1 cellular context compared by ENCODE assay signal in genomic region chr9:93095205-93096130, GRCh38.
A peak's percentile ranks its signal among the peaks of the same experiment; 100 is the strongest.
TF ChIP-seq lines count a peak whose summit lies in the region.

No MANE protein-coding gene starts in this region.

TF ChIP-seq in H1, 55 proteins besides CTCF, POLR2A, EP300 and RAD21:
- 0 out of 2 replicates have a peak, but pooled peaks have one; percentile 25 for TF ChIP-seq TAF1 (IDR thresholded peaks at IDR 0.05; ENCODE audit: low read depth, low read length)
- TF ChIP-seq TCF12 (IDR thresholded peaks at IDR 0.05; ENCODE audit: low read depth, low read length): no peak
- no peak for TF ChIP-seq JUND (IDR thresholded peaks at IDR 0.05; ENCODE audit: low read length)
- no peak for TF ChIP-seq SUZ12 (IDR thresholded peaks at IDR 0.05; ENCODE audit: low read length)
- TF ChIP-seq ATF2 (IDR thresholded peaks at IDR 0.05; ENCODE audit: low read length): no peak
- no peak for TF ChIP-seq CBX8 (IDR thresholded peaks at IDR 0.05; ENCODE audit: borderline replicate concordance, low read depth, low read length)
- TF ChIP-seq SIN3A (conservative IDR thresholded peaks at IDR 0.05 in 1 of 2, IDR thresholded peaks at IDR 0.05 in 1 of 2; ENCODE audit: low read depth in 1 of 2, low read length in 2 of 2): no peak; a peak in 1 of 4 replicates
- TF ChIP-seq TEAD4 (IDR thresholded peaks at IDR 0.05; ENCODE audit: low read depth, low read length): no peak
- TF ChIP-seq GABPA (IDR thresholded peaks at IDR 0.05; ENCODE audit: borderline replicate concordance, insufficient read depth, low read length): no peak
- TF ChIP-seq SP1 (IDR thresholded peaks at IDR 0.05; ENCODE audit: low read depth, low read length): no peak
- no peak for TF ChIP-seq RXRA (IDR thresholded peaks at IDR 0.05; ENCODE audit: insufficient read depth, low read depth, low read length)
- no peak for TF ChIP-seq JUN (IDR thresholded peaks at IDR 0.05; ENCODE audit: low read depth, low read length)
- no peak for TF ChIP-seq CHD2 (IDR thresholded peaks at IDR 0.05; ENCODE audit: low read length)
- no peak for TF ChIP-seq BCL11A (IDR thresholded peaks at IDR 0.05; ENCODE audit: low read depth in 2 of 2, low read length in 2 of 2)
- TF ChIP-seq SRF (IDR thresholded peaks at IDR 0.05; ENCODE audit: low read depth, low read length): no peak
- peak; percentile 18 for TF ChIP-seq TAF7 (optimal IDR thresholded peaks at IDR 0.05; ENCODE audit: borderline replicate concordance, low read depth, low read length)
- no peak for TF ChIP-seq MAFK (IDR thresholded peaks at IDR 0.05; ENCODE audit: low read depth, low read length)
- no peak for TF ChIP-seq SIRT6 (IDR thresholded peaks at IDR 0.05; ENCODE audit: low read length)
- TF ChIP-seq E2F6 (IDR thresholded peaks at IDR 0.05): no peak
- peak; percentile 76; the same call in 1 of the 2 replicates for TF ChIP-seq KDM1A (IDR thresholded peaks at IDR 0.05; ENCODE audit: borderline replicate concordance, low read length)
- TF ChIP-seq MAX (IDR thresholded peaks at IDR 0.05): no peak
- TF ChIP-seq PHF8 (conservative IDR thresholded peaks at IDR 0.05; ENCODE audit: low read depth, low read length): peak; percentile 53; the same call in 1 of the 2 replicates
- no peak for TF ChIP-seq CEBPB (IDR thresholded peaks at IDR 0.05; ENCODE audit: low read depth, low read length)
- TF ChIP-seq EGR1 (IDR thresholded peaks at IDR 0.05; ENCODE audit: borderline replicate concordance, low read depth, low read length): peak; percentile 96
- TF ChIP-seq HDAC2 (IDR thresholded peaks at IDR 0.05; ENCODE audit: borderline replicate concordance in 1 of 2, low read depth in 2 of 2, low read length in 2 of 2): no peak
- no peak for TF ChIP-seq SP4 (IDR thresholded peaks at IDR 0.05; ENCODE audit: low read length)
- TF ChIP-seq POLR2AphosphoS5 (IDR thresholded peaks at IDR 0.05; ENCODE audit: low read depth, low read length): no peak
- no peak for TF ChIP-seq SP2 (IDR thresholded peaks at IDR 0.05; ENCODE audit: low read length)
- no peak for TF ChIP-seq EZH2 (IDR thresholded peaks at IDR 0.05; ENCODE audit: low read depth, low read length, severe bottlenecking)
- no peak; the same call in 1 of the 2 replicates for TF ChIP-seq CREB1 (IDR thresholded peaks at IDR 0.05)
- no peak for TF ChIP-seq CBX5 (IDR thresholded peaks at IDR 0.05; ENCODE audit: low read depth, low read length)
- TF ChIP-seq RFX5 (IDR thresholded peaks at IDR 0.05; ENCODE audit: borderline replicate concordance, low read depth, low read length): no peak
- TF ChIP-seq RBBP5 (IDR thresholded peaks at IDR 0.05; ENCODE audit: borderline replicate concordance, low read depth, low read length): peak; percentile 10; the same call in 1 of the 2 replicates
- no peak for TF ChIP-seq ATF3 (IDR thresholded peaks at IDR 0.05; ENCODE audit: insufficient read depth, low read depth, low read length)
- no peak for TF ChIP-seq USF2 (IDR thresholded peaks at IDR 0.05; ENCODE audit: low read length)
